Comparison of ENCODE assay signal across 1 cellular context in the genomic region with DNA sequence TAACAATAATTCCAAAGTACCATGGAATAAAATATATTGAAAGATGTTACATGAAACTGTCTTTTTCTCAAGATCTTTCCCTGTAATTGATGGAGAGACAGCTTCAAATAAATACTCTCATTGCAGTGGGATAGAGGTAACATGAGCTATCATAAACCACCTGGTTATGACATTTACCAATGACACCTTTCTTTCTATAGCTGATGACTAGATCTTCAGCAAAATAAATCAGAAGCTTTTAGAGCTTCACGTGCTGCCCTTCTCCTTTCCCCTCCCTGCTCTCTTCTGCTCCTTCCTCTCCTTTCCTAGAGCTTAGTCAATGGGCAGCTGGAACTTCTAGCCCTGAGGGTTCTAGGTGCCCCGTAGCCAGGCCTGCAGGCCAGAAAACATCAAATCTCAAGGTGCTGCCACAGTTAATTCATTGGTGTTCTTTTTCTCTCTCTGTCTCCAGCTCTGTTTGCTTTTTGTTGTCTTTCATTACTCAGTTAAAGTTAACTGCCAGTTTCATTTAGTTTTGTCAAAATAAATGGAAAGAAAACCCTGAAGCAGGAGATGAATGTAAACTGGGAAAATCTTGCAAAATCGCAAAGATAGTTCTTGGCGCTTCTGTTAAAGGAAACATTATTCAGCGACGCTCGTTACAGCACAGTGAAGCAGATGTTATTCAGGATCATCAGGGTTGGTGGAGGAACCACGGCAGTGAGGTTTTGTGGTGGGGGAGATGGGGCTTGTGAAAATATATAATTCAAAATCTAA.
TF ChIP-seq lines count a peak whose summit lies in the region.

No MANE protein-coding gene starts in this region.

TF ChIP-seq in H1, 55 proteins besides CTCF, POLR2A, EP300 and RAD21:
- TF ChIP-seq RFX5 (IDR thresholded peaks at IDR 0.05; ENCODE audit: borderline replicate concordance, low read depth, low read length) (no peak), RNF2 (IDR thresholded peaks at IDR 0.05; ENCODE audit: borderline replicate concordance, low read depth, low read length, missing control alignments, poor library complexity, severe bottlenecking) (no peak)
